ENCODE assay signal across 8 cellular contexts in genomic region chr10:26437637-26438461, GRCh38. TPM values are rescaled to one million over a fixed set of nuclear protein-coding genes. Genes with fewer than 3 reads are reported as not detected.
DNase-seq lines count a peak whose midpoint lies in the region; ATAC-seq and TF ChIP-seq lines count a peak whose summit lies in the region.

TSS of gene APBB1IP (plus strand) at chr10:26438341. CDS start at chr10:26492327, 53,986 bp downstream.

- H3K36me3 ChIP-seq in ES-I3 (ENCODE audit: insufficient read depth, low read length) (no peaks in the 10 kb centered on the region), Loucy (ENCODE audit: insufficient read depth, low read length) (no peaks in the 10 kb centered on the region), neural progenitor cell (no peaks in the 10 kb centered on the region), vagina (no peaks in the 10 kb centered on the region)

- no peak for TF ChIP-seq POLR2A in vagina (IDR thresholded peaks at IDR 0.05)

- H4K20me1 ChIP-seq in Loucy (ENCODE audit: insufficient read depth, low read length, poor library complexity, severe bottlenecking) (no peaks in the 10 kb centered on the region), neural progenitor cell (ENCODE audit: low read depth) (no peaks in the 10 kb centered on the region)

- no peak within 1 kb of the TSS for H3K27ac Mint-ChIP-seq in neural progenitor cell

- no peak within 1 kb of the TSS for H3K4me3 Mint-ChIP-seq in neural progenitor cell

- H3K27me3 Mint-ChIP-seq in neural progenitor cell (ENCODE audit: insufficient read depth, low read depth): peaks cover 11% of the 10 kb centered on the region

- no peaks in the 10 kb centered on the region for H3F3A ChIP-seq in Loucy (ENCODE audit: low read depth)
- no peaks in the 10 kb centered on the region for H3F3A ChIP-seq in neural progenitor cell (ENCODE audit: low read depth)

- no peak within 1 kb of the TSS for H3K27ac ChIP-seq in neural progenitor cell
- H3K27ac ChIP-seq in vagina: peak within 1 kb of the TSS; percentile 74

- intact Hi-C loops in vagina (cut with DNase I): no loop called here

- peak within 1 kb of the TSS; percentile 80 for H3K4me2 ChIP-seq in Loucy (ENCODE audit: low read depth, low read length, poor library complexity, severe bottlenecking)
- H3K4me2 ChIP-seq in neural progenitor cell: peak within 1 kb of the TSS; percentile 75

- H2AFZ ChIP-seq in Loucy (ENCODE audit: low read length) (peak within 1 kb of the TSS; percentile 84), neural progenitor cell (replicated peaks) (peak within 1 kb of the TSS; percentile 92)

- no peaks in the 10 kb centered on the region for H3K9me3 Mint-ChIP-seq in neural progenitor cell

- no peaks in the 10 kb centered on the region for H3K4me1 Mint-ChIP-seq in neural progenitor cell

- no peaks in the 10 kb centered on the region for H3K36me3 Mint-ChIP-seq in neural progenitor cell

- peak; percentile 55 for ATAC-seq in GM21619 (IDR thresholded peaks at IDR 0.05; ENCODE audit: unreplicated experiment)

- H3K4me1 ChIP-seq in ES-I3 (ENCODE audit: insufficient read depth, low read length) (no peaks in the 10 kb centered on the region), Loucy (ENCODE audit: insufficient read depth, low read length, poor library complexity, severe bottlenecking) (peaks cover 6% of the 10 kb centered on the region), neural progenitor cell (no peaks in the 10 kb centered on the region), vagina (no peaks in the 10 kb centered on the region)

- peak; percentile 49 for DNase-seq in activated T-cell treated with anti-CD3 and anti-CD28 coated beads for 48 hours (ENCODE audit: low read depth)
- DNase-seq in fibroblast of the aortic adventitia (ENCODE audit: low read depth): peak; percentile 62
- peak; percentile 24 for DNase-seq in neural progenitor cell (ENCODE audit: low spot score)
- no peak for DNase-seq in vagina (ENCODE audit: extremely low spot score in 2 of 2)
- no peak for DNase-seq in DMS53 (lab: John Stamatoyannopoulos, UW)

- H3K9me3 ChIP-seq in ES-I3 (ENCODE audit: control insufficient read depth, insufficient read depth, low read length): no peaks in the 10 kb centered on the region
- H3K9me3 ChIP-seq in Loucy (ENCODE audit: insufficient read depth, low read depth, low read length): no peaks in the 10 kb centered on the region
- H3K9me3 ChIP-seq in neural progenitor cell (ENCODE audit: low read depth): no peaks in the 10 kb centered on the region
- no peaks in the 10 kb centered on the region for H3K9me3 ChIP-seq in vagina

- H3K9me2 ChIP-seq in Loucy (replicated peaks; ENCODE audit: low read depth, low read length): no peaks in the 10 kb centered on the region

- TF ChIP-seq CTCF in Loucy (conservative IDR thresholded peaks at IDR 0.05; ENCODE audit: low read length) (no peak), fibroblast of the aortic adventitia (IDR thresholded peaks at IDR 0.05; ENCODE audit: insufficient read depth, low read length) (no peak), neural progenitor cell (IDR thresholded peaks at IDR 0.05) (no peak), vagina (IDR thresholded peaks at IDR 0.05) (no peak)

- peak within 1 kb of the TSS; percentile 74 for H3K4me3 ChIP-seq in Loucy (ENCODE audit: low read length, poor library complexity, severe bottlenecking)
- H3K4me3 ChIP-seq in fibroblast of the aortic adventitia (ENCODE audit: low read depth, low read length): peak within 1 kb of the TSS; percentile 53
- peak within 1 kb of the TSS; percentile 38 for H3K4me3 ChIP-seq in neural progenitor cell
- peak within 1 kb of the TSS; percentile 40 to 46 for H3K4me3 ChIP-seq in vagina

- H3K79me2 ChIP-seq in Loucy (ENCODE audit: insufficient read depth, low read length): peaks cover 15% of the 10 kb centered on the region
- no peaks in the 10 kb centered on the region for H3K79me2 ChIP-seq in neural progenitor cell (ENCODE audit: low read depth)

- H3K27me3 ChIP-seq in Loucy (ENCODE audit: insufficient read depth, low read length, poor library complexity, severe bottlenecking): peaks cover 16% of the 10 kb centered on the region
- peaks cover 39% of the 10 kb centered on the region for H3K27me3 ChIP-seq in neural progenitor cell
- no peaks in the 10 kb centered on the region for H3K27me3 ChIP-seq in vagina

- H3K9ac ChIP-seq in ES-I3 (ENCODE audit: low read depth, low read length) (peak within 1 kb of the TSS; percentile 42; the same call in 1 of the 2 replicates), Loucy (ENCODE audit: low read depth, low read length, poor library complexity, severe bottlenecking) (peak within 1 kb of the TSS; percentile 67), neural progenitor cell (no peak within 1 kb of the TSS)

RNA-seq across cellular contexts. Expression of gene APBB1IP, which starts in this region (rescaled TPM):
- total RNA-seq in fibroblast of the aortic adventitia (ENCODE audit: low replicate concordance) (2.9 and 5.9 TPM in 2 replicates), neural progenitor cell (ENCODE audit: low replicate concordance) (not detected in 2 replicates), vagina (7.4 TPM)

Comparison
In these comparisons a context has a peak if more than half of its experiments do, and no peak if none do; other contexts are left out.
1. Peak in DNase-seq, H3K4me3 ChIP-seq and H3K4me2 ChIP-seq in neural progenitor cell; RNA of the gene not detected or under 1 TPM.
2. DNase-seq: peak in activated T-cell treated with anti-CD3 and anti-CD28 coated beads for 48 hours (single experiment) and fibroblast of the aortic adventitia (single experiment); none in vagina (0 of 2) and DMS53 (single experiment).
3. Peak in every context shown above with its lines, with median percentiles within 50 percentile points of each other: H3K4me3 ChIP-seq.